1 cellular context compared by ENCODE assay signal in the genomic region with DNA sequence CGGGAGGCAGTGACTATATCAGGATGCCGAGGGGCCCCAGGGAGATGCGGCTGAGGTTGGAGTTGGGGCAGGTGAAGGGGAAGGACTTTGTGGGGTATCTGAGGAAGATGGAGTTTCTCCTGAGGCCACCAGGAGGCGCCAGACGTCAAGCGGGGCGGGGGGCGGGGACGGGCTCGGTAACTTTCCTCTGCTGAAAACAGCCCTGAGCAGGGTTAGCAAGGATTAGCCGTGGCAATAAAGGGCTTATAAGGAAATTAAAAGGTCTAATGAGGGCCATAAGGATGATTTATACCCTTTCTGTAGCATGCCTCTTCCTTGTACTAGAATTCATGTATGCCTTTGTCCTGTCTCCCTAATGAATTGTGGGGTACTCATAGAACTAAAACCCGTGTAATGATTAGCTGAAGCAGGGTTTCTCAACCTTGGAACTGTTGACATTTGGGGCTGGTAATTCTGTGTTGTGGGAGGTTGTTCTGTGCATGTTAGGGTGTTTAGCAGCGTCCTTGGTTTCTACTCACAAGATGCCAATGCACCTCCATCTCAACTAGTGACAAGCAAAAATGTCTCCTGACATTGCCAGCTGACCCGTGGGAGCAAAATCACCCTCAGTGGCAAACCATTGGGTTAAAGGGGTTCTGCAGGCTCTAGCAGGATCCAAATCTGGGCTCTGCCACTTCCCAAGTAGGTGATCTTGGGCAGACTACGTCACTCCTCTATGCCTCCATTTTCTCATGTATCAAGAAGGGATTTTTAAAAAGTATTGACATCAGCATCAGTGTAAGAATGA.
TF ChIP-seq lines count a peak whose summit lies in the region.

No MANE protein-coding gene starts in this region.

TF ChIP-seq in HepG2, 621 proteins besides CTCF, POLR2A, EP300 and RAD21 (continued from another document and continues in another):
- TF ChIP-seq, protein P1, sequence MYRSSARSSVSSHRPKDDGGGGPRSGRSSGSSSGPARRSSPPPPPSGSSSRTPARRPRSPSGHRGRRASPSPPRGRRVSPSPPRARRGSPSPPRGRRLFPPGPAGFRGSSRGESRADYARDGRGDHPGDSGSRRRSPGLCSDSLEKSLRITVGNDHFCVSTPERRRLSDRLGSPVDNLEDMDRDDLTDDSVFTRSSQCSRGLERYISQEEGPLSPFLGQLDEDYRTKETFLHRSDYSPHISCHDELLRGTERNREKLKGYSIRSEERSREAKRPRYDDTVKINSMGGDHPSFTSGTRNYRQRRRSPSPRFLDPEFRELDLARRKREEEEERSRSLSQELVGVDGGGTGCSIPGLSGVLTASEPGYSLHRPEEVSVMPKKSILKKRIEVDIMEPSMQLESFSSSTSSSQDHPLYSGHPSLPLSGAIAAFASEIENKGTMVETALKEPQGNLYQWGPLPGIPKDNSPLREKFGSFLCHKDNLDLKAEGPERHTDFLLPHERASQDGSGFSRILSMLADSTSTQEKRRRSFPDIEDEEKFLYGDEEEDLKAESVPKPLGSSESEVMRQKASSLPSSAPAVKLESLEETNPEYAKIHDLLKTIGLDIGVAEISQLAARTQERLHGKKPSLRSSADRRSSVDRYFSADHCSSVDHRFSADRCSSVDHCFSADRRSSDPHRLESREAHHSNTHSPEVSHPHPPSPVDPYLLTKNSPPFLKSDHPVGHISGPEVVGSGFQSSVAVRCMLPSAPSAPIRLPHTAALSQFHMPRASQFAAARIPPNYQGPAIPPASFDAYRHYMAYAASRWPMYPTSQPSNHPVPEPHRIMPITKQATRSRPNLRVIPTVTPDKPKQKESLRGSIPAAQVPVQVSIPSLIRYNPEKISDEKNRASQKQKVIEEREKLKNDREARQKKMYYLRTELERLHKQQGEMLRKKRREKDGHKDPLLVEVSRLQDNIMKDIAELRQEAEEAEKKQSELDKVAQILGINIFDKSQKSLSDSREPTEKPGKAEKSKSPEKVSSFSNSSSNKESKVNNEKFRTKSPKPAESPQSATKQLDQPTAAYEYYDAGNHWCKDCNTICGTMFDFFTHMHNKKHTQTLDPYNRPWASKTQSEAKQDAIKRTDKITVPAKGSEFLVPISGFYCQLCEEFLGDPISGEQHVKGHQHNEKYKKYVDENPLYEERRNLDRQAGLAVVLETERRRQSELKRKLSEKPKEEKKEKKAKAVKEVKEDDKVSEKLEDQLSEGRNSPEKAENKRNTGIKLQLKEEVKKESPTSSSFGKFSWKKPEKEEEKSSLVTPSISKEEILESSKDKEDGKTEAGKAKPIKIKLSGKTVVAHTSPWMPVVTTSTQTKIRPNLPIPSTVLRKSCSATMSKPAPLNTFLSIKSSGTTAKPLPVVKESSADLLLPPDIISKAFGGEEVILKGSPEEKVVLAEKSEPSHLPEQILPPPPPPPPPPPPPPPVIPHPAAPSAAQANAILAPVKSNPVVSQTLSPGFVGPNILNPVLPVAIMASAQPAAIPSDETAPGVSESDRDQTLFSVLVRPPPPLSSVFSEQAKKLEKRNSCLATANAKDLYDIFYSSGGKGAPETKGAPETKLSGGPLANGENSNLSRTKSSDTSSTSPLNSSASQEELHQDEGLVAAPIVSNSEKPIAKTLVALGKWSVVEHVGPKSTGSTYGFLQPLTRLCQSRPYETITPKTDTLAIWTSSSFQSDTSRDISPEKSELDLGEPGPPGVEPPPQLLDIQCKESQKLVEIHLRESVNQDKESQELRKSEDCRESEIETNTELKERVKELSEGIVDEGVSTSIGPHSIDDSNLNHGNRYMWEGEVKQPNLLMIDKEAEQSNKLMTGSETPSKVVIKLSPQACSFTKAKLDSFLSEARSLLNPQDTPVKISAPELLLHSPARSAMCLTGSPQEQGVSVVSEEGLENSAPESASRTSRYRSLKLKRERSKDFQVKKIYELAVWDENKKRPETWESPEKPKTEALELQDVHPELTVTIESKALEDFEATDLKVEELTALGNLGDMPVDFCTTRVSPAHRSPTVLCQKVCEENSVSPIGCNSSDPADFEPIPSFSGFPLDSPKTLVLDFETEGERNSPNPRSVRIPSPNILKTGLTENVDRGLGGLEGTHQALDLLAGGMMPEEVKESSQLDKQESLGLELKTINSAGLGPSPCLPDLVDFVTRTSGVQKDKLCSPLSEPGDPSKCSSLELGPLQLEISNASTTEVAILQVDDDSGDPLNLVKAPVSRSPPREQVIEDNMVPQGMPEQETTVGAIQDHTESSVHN (CRISPR knock-in tag; IDR thresholded peaks at IDR 0.05) = peak; percentile 75; the same call in 1 of the 2 replicates
- no peak for TF ChIP-seq ZNF552 (CRISPR knock-in tag; IDR thresholded peaks at IDR 0.05; ENCODE audit: borderline replicate concordance)
- TF ChIP-seq SKI (IDR thresholded peaks at IDR 0.05; ENCODE audit: partially characterized antibody) = peak; percentile 31
- TF ChIP-seq KLF11 (CRISPR knock-in tag; IDR thresholded peaks at IDR 0.05) = peak; percentile 27; the same call in 1 of the 2 replicates
- no peak for TF ChIP-seq ZNF737 (CRISPR knock-in tag; IDR thresholded peaks at IDR 0.05; ENCODE audit: borderline replicate concordance)
- TF ChIP-seq, protein P2, sequence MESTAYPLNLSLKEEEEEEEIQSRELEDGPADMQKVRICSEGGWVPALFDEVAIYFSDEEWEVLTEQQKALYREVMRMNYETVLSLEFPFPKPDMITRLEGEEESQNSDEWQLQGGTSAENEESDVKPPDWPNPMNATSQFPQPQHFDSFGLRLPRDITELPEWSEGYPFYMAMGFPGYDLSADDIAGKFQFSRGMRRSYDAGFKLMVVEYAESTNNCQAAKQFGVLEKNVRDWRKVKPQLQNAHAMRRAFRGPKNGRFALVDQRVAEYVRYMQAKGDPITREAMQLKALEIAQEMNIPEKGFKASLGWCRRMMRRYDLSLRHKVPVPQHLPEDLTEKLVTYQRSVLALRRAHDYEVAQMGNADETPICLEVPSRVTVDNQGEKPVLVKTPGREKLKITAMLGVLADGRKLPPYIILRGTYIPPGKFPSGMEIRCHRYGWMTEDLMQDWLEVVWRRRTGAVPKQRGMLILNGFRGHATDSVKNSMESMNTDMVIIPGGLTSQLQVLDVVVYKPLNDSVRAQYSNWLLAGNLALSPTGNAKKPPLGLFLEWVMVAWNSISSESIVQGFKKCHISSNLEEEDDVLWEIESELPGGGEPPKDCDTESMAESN (CRISPR knock-in tag; conservative IDR thresholded peaks at IDR 0.05) = peak; percentile 38; the same call in 1 of the 2 replicates
- TF ChIP-seq, protein P3, sequence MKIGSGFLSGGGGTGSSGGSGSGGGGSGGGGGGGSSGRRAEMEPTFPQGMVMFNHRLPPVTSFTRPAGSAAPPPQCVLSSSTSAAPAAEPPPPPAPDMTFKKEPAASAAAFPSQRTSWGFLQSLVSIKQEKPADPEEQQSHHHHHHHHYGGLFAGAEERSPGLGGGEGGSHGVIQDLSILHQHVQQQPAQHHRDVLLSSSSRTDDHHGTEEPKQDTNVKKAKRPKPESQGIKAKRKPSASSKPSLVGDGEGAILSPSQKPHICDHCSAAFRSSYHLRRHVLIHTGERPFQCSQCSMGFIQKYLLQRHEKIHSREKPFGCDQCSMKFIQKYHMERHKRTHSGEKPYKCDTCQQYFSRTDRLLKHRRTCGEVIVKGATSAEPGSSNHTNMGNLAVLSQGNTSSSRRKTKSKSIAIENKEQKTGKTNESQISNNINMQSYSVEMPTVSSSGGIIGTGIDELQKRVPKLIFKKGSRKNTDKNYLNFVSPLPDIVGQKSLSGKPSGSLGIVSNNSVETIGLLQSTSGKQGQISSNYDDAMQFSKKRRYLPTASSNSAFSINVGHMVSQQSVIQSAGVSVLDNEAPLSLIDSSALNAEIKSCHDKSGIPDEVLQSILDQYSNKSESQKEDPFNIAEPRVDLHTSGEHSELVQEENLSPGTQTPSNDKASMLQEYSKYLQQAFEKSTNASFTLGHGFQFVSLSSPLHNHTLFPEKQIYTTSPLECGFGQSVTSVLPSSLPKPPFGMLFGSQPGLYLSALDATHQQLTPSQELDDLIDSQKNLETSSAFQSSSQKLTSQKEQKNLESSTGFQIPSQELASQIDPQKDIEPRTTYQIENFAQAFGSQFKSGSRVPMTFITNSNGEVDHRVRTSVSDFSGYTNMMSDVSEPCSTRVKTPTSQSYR (CRISPR knock-in tag; IDR thresholded peaks at IDR 0.05; ENCODE audit: borderline replicate concordance) = peak; percentile 43; the same call in 1 of the 2 replicates
- TF ChIP-seq SATB2 (CRISPR knock-in tag; IDR thresholded peaks at IDR 0.05) = no peak
- peak; percentile 81; the same call in 1 of the 2 replicates for TF ChIP-seq FOXK1 (CRISPR knock-in tag; IDR thresholded peaks at IDR 0.05; ENCODE audit: borderline replicate concordance, low read depth)
- no peak for TF ChIP-seq XBP1 (CRISPR knock-in tag; IDR thresholded peaks at IDR 0.05)
- TF ChIP-seq, protein P4, sequence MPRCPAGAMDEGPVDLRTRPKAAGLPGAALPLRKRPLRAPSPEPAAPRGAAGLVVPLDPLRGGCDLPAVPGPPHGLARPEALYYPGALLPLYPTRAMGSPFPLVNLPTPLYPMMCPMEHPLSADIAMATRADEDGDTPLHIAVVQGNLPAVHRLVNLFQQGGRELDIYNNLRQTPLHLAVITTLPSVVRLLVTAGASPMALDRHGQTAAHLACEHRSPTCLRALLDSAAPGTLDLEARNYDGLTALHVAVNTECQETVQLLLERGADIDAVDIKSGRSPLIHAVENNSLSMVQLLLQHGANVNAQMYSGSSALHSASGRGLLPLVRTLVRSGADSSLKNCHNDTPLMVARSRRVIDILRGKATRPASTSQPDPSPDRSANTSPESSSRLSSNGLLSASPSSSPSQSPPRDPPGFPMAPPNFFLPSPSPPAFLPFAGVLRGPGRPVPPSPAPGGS (CRISPR knock-in tag; IDR thresholded peaks at IDR 0.05) = no peak
- TF ChIP-seq ARHGAP35 (CRISPR knock-in tag; IDR thresholded peaks at IDR 0.05; ENCODE audit: borderline replicate concordance) = no peak
- TF ChIP-seq ZBTB7A (CRISPR knock-in tag; IDR thresholded peaks at IDR 0.05) = 0 out of 2 replicates have a peak, but pooled peaks have one; percentile 51
- no peak for TF ChIP-seq FOXP1 (IDR thresholded peaks at IDR 0.05)
- peak; percentile 95 for TF ChIP-seq FOXP1 (CRISPR knock-in tag; IDR thresholded peaks at IDR 0.05)
- TF ChIP-seq, protein P5, sequence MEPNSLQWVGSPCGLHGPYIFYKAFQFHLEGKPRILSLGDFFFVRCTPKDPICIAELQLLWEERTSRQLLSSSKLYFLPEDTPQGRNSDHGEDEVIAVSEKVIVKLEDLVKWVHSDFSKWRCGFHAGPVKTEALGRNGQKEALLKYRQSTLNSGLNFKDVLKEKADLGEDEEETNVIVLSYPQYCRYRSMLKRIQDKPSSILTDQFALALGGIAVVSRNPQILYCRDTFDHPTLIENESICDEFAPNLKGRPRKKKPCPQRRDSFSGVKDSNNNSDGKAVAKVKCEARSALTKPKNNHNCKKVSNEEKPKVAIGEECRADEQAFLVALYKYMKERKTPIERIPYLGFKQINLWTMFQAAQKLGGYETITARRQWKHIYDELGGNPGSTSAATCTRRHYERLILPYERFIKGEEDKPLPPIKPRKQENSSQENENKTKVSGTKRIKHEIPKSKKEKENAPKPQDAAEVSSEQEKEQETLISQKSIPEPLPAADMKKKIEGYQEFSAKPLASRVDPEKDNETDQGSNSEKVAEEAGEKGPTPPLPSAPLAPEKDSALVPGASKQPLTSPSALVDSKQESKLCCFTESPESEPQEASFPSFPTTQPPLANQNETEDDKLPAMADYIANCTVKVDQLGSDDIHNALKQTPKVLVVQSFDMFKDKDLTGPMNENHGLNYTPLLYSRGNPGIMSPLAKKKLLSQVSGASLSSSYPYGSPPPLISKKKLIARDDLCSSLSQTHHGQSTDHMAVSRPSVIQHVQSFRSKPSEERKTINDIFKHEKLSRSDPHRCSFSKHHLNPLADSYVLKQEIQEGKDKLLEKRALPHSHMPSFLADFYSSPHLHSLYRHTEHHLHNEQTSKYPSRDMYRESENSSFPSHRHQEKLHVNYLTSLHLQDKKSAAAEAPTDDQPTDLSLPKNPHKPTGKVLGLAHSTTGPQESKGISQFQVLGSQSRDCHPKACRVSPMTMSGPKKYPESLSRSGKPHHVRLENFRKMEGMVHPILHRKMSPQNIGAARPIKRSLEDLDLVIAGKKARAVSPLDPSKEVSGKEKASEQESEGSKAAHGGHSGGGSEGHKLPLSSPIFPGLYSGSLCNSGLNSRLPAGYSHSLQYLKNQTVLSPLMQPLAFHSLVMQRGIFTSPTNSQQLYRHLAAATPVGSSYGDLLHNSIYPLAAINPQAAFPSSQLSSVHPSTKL (CRISPR knock-in tag; IDR thresholded peaks at IDR 0.05) = peak; percentile 91
- TF ChIP-seq, protein P6, sequence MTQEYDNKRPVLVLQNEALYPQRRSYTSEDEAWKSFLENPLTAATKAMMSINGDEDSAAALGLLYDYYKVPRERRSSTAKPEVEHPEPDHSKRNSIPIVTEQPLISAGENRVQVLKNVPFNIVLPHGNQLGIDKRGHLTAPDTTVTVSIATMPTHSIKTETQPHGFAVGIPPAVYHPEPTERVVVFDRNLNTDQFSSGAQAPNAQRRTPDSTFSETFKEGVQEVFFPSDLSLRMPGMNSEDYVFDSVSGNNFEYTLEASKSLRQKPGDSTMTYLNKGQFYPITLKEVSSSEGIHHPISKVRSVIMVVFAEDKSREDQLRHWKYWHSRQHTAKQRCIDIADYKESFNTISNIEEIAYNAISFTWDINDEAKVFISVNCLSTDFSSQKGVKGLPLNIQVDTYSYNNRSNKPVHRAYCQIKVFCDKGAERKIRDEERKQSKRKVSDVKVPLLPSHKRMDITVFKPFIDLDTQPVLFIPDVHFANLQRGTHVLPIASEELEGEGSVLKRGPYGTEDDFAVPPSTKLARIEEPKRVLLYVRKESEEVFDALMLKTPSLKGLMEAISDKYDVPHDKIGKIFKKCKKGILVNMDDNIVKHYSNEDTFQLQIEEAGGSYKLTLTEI (CRISPR knock-in tag; conservative IDR thresholded peaks at IDR 0.05) = no peak
- no peak for TF ChIP-seq MBD4 (IDR thresholded peaks at IDR 0.05; ENCODE audit: borderline replicate concordance, low read length)
- no peak for TF ChIP-seq MXI1 (IDR thresholded peaks at IDR 0.05; ENCODE audit: borderline replicate concordance, low read depth, low read length)
- TF ChIP-seq RELA (CRISPR knock-in tag; IDR thresholded peaks at IDR 0.05) = no peak
- TF ChIP-seq SOX6 (IDR thresholded peaks at IDR 0.05) = no peak
- peak; percentile 92 for TF ChIP-seq SOX6 (CRISPR knock-in tag; IDR thresholded peaks at IDR 0.05)
- TF ChIP-seq HOXA5 (CRISPR knock-in tag; IDR thresholded peaks at IDR 0.05) = no peak; the same call in none of the 2 replicates
- TF ChIP-seq ZNF790 (CRISPR knock-in tag; IDR thresholded peaks at IDR 0.05; ENCODE audit: borderline replicate concordance) = peak; percentile 45; the same call in 1 of the 2 replicates
- TF ChIP-seq CCDC6 (CRISPR knock-in tag; IDR thresholded peaks at IDR 0.05) = no peak
- TF ChIP-seq NCOR1 (IDR thresholded peaks at IDR 0.05; ENCODE audit: borderline replicate concordance, low read length) = peak; percentile 88; the same call in 1 of the 2 replicates
- TF ChIP-seq, protein P7, sequence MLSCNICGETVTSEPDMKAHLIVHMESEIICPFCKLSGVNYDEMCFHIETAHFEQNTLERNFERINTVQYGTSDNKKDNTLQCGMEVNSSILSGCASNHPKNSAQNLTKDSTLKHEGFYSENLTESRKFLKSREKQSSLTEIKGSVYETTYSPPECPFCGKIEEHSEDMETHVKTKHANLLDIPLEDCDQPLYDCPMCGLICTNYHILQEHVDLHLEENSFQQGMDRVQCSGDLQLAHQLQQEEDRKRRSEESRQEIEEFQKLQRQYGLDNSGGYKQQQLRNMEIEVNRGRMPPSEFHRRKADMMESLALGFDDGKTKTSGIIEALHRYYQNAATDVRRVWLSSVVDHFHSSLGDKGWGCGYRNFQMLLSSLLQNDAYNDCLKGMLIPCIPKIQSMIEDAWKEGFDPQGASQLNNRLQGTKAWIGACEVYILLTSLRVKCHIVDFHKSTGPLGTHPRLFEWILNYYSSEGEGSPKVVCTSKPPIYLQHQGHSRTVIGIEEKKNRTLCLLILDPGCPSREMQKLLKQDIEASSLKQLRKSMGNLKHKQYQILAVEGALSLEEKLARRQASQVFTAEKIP (CRISPR knock-in tag; IDR thresholded peaks at IDR 0.05; ENCODE audit: borderline replicate concordance) = no peak
- no peak; the same call in 1 of the 2 replicates for TF ChIP-seq KDM3A (CRISPR knock-in tag; IDR thresholded peaks at IDR 0.05; ENCODE audit: low read depth)
- TF ChIP-seq ETV6 (CRISPR knock-in tag; conservative IDR thresholded peaks at IDR 0.05) = peak; percentile 45; the same call in 1 of the 2 replicates
